1 cellular context compared by ENCODE assay signal in the genomic region with DNA sequence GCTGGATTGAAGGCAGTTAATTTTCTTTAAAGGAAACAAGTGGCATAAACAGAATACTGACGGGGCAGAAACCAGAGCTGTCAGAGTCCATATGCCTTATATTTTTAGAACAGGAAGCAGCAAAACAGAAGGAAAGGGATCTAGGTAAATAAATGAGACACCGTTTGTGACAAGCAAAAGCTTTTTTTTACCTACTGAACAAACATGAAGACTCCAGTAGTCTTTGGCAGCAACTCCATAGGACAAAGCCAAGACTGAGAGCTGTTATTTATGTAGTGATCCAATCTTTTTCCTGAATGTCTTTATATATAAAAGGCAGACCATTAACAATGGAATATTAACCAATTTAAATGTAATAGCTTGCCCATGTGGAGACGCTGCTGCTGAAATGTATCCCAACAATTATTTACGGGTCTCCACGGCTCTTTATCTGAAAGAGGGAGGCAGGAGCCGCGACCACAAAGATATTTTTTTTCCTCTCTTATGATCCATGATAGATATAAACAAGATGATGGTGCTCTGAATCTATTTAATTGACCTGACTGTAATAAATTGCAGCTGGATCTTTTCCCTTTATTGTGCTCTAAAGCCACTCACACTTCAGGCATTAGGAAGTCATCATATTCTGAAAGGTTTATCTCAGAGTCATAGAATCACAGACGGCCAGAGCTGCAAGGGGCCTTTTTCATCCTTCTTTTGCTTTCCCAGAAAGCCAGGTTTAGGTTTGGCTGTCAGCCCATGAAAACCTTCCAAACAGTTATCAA.
TF ChIP-seq lines count a peak whose summit lies in the region.

No MANE protein-coding gene starts in this region.

TF ChIP-seq in IMR-90, 13 proteins besides CTCF, POLR2A, EP300 and RAD21 (continued from another document):
- TF ChIP-seq USF2 (IDR thresholded peaks at IDR 0.05; ENCODE audit: low read depth, low read length) = no peak
- no peak for TF ChIP-seq MAZ (IDR thresholded peaks at IDR 0.05; ENCODE audit: borderline replicate concordance, low read depth, low read length)
- TF ChIP-seq NFE2L2 (IDR thresholded peaks at IDR 0.05; ENCODE audit: low read depth, low read length) = no peak
- no peak for TF ChIP-seq RFX5 (IDR thresholded peaks at IDR 0.05; ENCODE audit: low read depth, low read length)
- TF ChIP-seq ELK1 (IDR thresholded peaks at IDR 0.05; ENCODE audit: borderline replicate concordance, low read depth, low read length) = no peak
- TF ChIP-seq CHD1 (IDR thresholded peaks at IDR 0.05; ENCODE audit: low read depth, low read length) = no peak
- no peak for TF ChIP-seq MXI1 (IDR thresholded peaks at IDR 0.05; ENCODE audit: borderline replicate concordance, low read depth, low read length)
TF ChIP-seq in IMR-90: peak in this region for 0.
